ENCODE assay signal across 8 cellular contexts in genomic region chr1:193059282-193060225, GRCh38. TPM values are rescaled to one million over a fixed set of nuclear protein-coding genes. Genes with fewer than 3 reads are reported as not detected.
DNase-seq lines count a peak whose midpoint lies in the region; ATAC-seq and TF ChIP-seq lines count a peak whose summit lies in the region.

RO60 (plus strand) TSS chr1:193059612; CDS start chr1:193069055, 9,443 bp downstream.
UCHL5 (minus strand) TSS chr1:193059360; CDS start chr1:193059260, 100 bp downstream.

- H3K36me3 Mint-ChIP-seq in chondrocyte (ENCODE audit: low read depth) = no peaks in the 10 kb centered on the region

- H3K9me3 Mint-ChIP-seq in chondrocyte (ENCODE audit: low read depth) = no peaks in the 10 kb centered on the region

- H3K4me1 Mint-ChIP-seq in chondrocyte (ENCODE audit: low read depth) = peaks cover 39% of the 10 kb centered on the region

- no peaks in the 10 kb centered on the region for H3K27me3 ChIP-seq in kidney epithelial cell (ENCODE audit: control insufficient read depth, insufficient read depth, low read length)

- H3K36me3 ChIP-seq in kidney epithelial cell (ENCODE audit: control insufficient read depth, insufficient read depth, low read length) = no peaks in the 10 kb centered on the region

- peak; percentile 95 for TF ChIP-seq POLR2A in GM19193 (IDR thresholded peaks at IDR 0.05; ENCODE audit: extremely low read depth, insufficient read depth, insufficient read length)

- TF ChIP-seq CTCF in chondrocyte (IDR thresholded peaks at IDR 0.05) (peak; percentile 18), kidney epithelial cell (IDR thresholded peaks at IDR 0.05; ENCODE audit: insufficient read depth, low read length, poor library complexity, severe bottlenecking) (peak; percentile 17)

- H3K27ac Mint-ChIP-seq in chondrocyte (ENCODE audit: unreplicated experiment) = peak within 1 kb of the TSS; percentile 99

- H3K4me3 ChIP-seq in kidney epithelial cell (ENCODE audit: low read depth, low read length) = peak within 1 kb of the TSS; percentile 85

- H3K4me3 Mint-ChIP-seq in chondrocyte (ENCODE audit: unreplicated experiment) = peak within 1 kb of the TSS; percentile 93

- ATAC-seq in HG03439 (IDR thresholded peaks at IDR 0.05; ENCODE audit: unreplicated experiment) = peak; percentile 91

- peak; percentile 98 for DNase-seq in Ammon's horn (ENCODE audit: low spot score)
- DNase-seq in NCI-H510A treated with DMSO at 0.1 percent for 48 hours (lab: John Stamatoyannopoulos, UW) = peak; percentile 92
- peak; percentile 86 to 90 for DNase-seq in activated CD4-positive, alpha-beta T cell treated with anti-CD3 and anti-CD28 coated beads for 24 hours (ENCODE audit: low read depth in 2 of 2)
- DNase-seq in chondrocyte (ENCODE audit: low spot score) = peak; percentile 98
- peak; percentile 94 for DNase-seq in kidney epithelial cell (ENCODE audit: low read depth)
- DNase-seq in stimulated activated CD4-positive, alpha-beta T cell treated with anti-CD3 and anti-CD28 coated beads, Interleukin-15, amount 100 ng/mL, for 48 hours (ENCODE audit: low read depth in 2 of 2) = peak; percentile 93 to 94

- H3K27me3 Mint-ChIP-seq in chondrocyte (ENCODE audit: low read depth) = no peaks in the 10 kb centered on the region

RNA-seq across cellular contexts. Expression of gene RO60, which starts in this region (rescaled TPM):
- total RNA-seq in chondrocyte = 89.7 to 98.7 TPM (median 91.4 TPM) in 3 replicates
- total RNA-seq in kidney epithelial cell = 96.3 and 96.7 TPM in 2 replicates

RNA-seq across cellular contexts. Expression of gene UCHL5, which starts in this region (rescaled TPM):
- total RNA-seq in chondrocyte (21.3 to 32.4 TPM (median 23.8 TPM) in 3 replicates), kidney epithelial cell (22.8 and 32.2 TPM in 2 replicates)

Comparison
In these comparisons a context has a peak if more than half of its experiments do, and no peak if none do; other contexts are left out.
1. Peak in every context shown above with its lines: DNase-seq, ATAC-seq and H3K4me3 ChIP-seq.